ENCODE assay signal across 12 cellular contexts in the genomic region with DNA sequence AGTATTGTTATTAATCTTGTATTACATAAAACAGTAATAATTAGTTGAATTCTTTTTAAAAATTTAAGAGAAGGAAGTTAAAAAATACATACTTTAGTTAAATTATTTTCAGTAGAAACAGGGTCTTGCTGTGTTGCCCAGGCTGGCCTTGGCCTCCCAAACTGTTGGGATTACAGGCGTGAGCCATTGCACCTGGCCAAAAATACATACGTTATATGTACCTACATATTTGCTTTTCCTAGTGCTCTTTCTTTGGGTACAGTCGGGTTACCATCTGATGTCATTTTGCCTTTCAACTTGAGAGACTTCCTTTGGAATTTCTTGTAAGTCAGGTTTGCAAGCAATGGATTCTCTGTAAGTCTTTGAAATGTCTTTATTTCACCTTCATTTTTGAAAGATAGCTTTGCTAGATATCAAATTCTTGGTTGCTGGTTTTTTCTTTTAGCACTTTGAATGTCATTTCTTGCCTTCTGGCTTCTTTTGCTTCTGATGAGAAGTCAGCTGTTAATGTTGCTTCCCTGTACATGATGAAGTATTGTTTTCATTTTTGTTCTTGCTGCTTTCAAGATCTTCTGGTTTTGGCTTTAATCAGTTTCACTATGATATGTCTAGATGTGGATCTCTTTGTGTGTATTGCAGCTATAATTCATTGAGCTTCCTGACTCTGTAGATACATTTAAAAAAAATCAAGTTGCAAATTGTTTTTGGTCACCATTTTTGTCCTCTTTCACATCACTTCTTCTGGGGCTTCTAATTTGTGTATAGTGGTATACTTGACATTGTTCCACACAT.
DNase-seq lines count a peak whose midpoint lies in the region; ATAC-seq and FAIRE-seq lines count a peak whose summit lies in the region.
"Had no signal": no experiment of that assay in that cellular context is flagged by ENCODE, and none has a peak within 500 bp of the region (broad histone marks: within the 10 kb centered on the region; RNA-seq: fewer than 3 reads in every experiment).

No MANE protein-coding gene starts in this region.

- POLR2A ChIA-PET in activated CD4-positive, alpha-beta memory T cell treated with anti-CD3 and anti-CD28 coated beads for 36 hours (lab: Charles Lee): no interaction called here

- peaks cover 3% of the 10 kb centered on the region for H3K9me3 Mint-ChIP-seq in activated CD4-positive, alpha-beta memory T cell treated with anti-CD3 and anti-CD28 coated beads for 36 hours

- FAIRE-seq in GM18507 (lab: Jason Lieb, UNC): peak; percentile 60

- peak; percentile 22 for DNase-seq in GM18507 (ENCODE audit: extremely low spot score, insufficient read length, low read depth)
- peak; percentile 25 for DNase-seq in GM19238 (ENCODE audit: insufficient read length, low spot score)
- DNase-seq in activated CD4-positive, alpha-beta memory T cell treated with anti-CD3 and anti-CD28 coated beads for 36 hours: no peak
- no peak for DNase-seq in activated gamma-delta T cell (lab: John Stamatoyannopoulos, UW)
- no peak for DNase-seq in NCI-H1694 (lab: John Stamatoyannopoulos, UW)
- no peak for DNase-seq in hypothalamus (lab: John Stamatoyannopoulos, UW)
- no peak for DNase-seq in HPDE6-E6E7 (ENCODE audit: extremely low spot score)
- DNase-seq: brain microvascular endothelial cell, MG63, NCI-H69, stomach had no signal

- CTCF ChIA-PET in activated CD4-positive, alpha-beta memory T cell treated with anti-CD3 and anti-CD28 coated beads for 36 hours (lab: Charles Lee): interaction anchor here (0.6 to 1.2 kb wide), 3 partner anchors 17 to 119 kb away, joined by 3 to 4 read pairs (median 3); no protein-coding TSS in a partner anchor

- intact Hi-C loops in activated CD4-positive, alpha-beta memory T cell treated with anti-CD3 and anti-CD28 coated beads for 36 hours (cut with micrococcal nuclease): loop anchor here (5.0 kb wide), 1 partner anchor 84 kb away; the partner anchor contains the start of gene SPATS2

- H3K27ac Mint-ChIP-seq in activated CD4-positive, alpha-beta memory T cell treated with anti-CD3 and anti-CD28 coated beads for 36 hours: peak overlapping the region; percentile 68

- peaks cover 2% of the 10 kb centered on the region for H3K36me3 Mint-ChIP-seq in activated CD4-positive, alpha-beta memory T cell treated with anti-CD3 and anti-CD28 coated beads for 36 hours

- peak; percentile 74 for ATAC-seq in HG02981 (IDR thresholded peaks at IDR 0.05; ENCODE audit: unreplicated experiment)

- no peaks in the 10 kb centered on the region for H3K27me3 Mint-ChIP-seq in activated CD4-positive, alpha-beta memory T cell treated with anti-CD3 and anti-CD28 coated beads for 36 hours

- peaks cover 18% of the 10 kb centered on the region for H3K4me1 Mint-ChIP-seq in activated CD4-positive, alpha-beta memory T cell treated with anti-CD3 and anti-CD28 coated beads for 36 hours (ENCODE audit: low read depth)

- H3K4me3 Mint-ChIP-seq in activated CD4-positive, alpha-beta memory T cell treated with anti-CD3 and anti-CD28 coated beads for 36 hours: no peak overlapping the region

Comparison
In these comparisons a context has a peak if more than half of its experiments do, and no peak if none do; other contexts are left out.
1. DNase-seq: peak in GM18507 (single experiment) and GM19238 (single experiment); none in activated CD4-positive, alpha-beta memory T cell treated with anti-CD3 and anti-CD28 coated beads for 36 hours (single experiment), activated gamma-delta T cell (single experiment), NCI-H1694 (single experiment), hypothalamus (0 of 51) and HPDE6-E6E7 (single experiment).